Comparison of ENCODE assay signal across 8 cellular contexts in genomic region chr7:128454808-128455555, GRCh38. TPM values are rescaled to one million over a fixed set of nuclear protein-coding genes. Genes with fewer than 3 reads are reported as not detected.
A peak's percentile ranks its signal among the peaks of the same experiment; 100 is the strongest.
DNase-seq lines count a peak whose midpoint lies in the region; ATAC-seq and TF ChIP-seq lines count a peak whose summit lies in the region.

No MANE protein-coding gene starts in this region.

- no peak for ATAC-seq in HG03521 (IDR thresholded peaks at IDR 0.05; ENCODE audit: unreplicated experiment)

- no peaks in the 10 kb centered on the region for H3K9me3 Mint-ChIP-seq in activated naive CD8-positive, alpha-beta T cell treated with anti-CD3 and anti-CD28 coated beads for 36 hours

- peak overlapping the region; percentile 97; the same call in 1 of the 2 replicates for H3K9ac ChIP-seq in HUES48 (ENCODE audit: low read depth, low read length)

- TF ChIP-seq CTCF in AG04449 (IDR thresholded peaks at IDR 0.05; ENCODE audit: insufficient read depth, low read length, missing control alignments): no peak

- H3K4me1 Mint-ChIP-seq in activated naive CD8-positive, alpha-beta T cell treated with anti-CD3 and anti-CD28 coated beads for 36 hours: peaks cover 68% of the 10 kb centered on the region

- peaks cover 37% of the 10 kb centered on the region for H3K36me3 Mint-ChIP-seq in activated naive CD8-positive, alpha-beta T cell treated with anti-CD3 and anti-CD28 coated beads for 36 hours

- H3K4me1 ChIP-seq in HUES48 (ENCODE audit: control insufficient read depth, insufficient read depth, low read length): peaks cover 34% of the 10 kb centered on the region

- DNase-seq in AG04449 (ENCODE audit: low read depth, low spot score) (no peak), substantia nigra (lab: John Stamatoyannopoulos, UW) (peak in 1 of 49 donors; percentile 50), mesenteric fat pad (ENCODE audit: low spot score) (no peak), NCI-H2081 (lab: John Stamatoyannopoulos, UW) (no peak)
- no peak for DNase-seq in activated naive CD8-positive, alpha-beta T cell treated with anti-CD3 and anti-CD28 coated beads for 36 hours

- CTCF ChIA-PET in AG04449 (lab: Yijun Ruan, JAX): interaction anchor here (0.9 to 7.8 kb wide), 7 partner anchors 14 to 107 kb away, joined by 3 to 275 read pairs (median 5); no protein-coding TSS in a partner anchor

- peaks cover 16% of the 10 kb centered on the region for H3K27me3 Mint-ChIP-seq in activated naive CD8-positive, alpha-beta T cell treated with anti-CD3 and anti-CD28 coated beads for 36 hours

- H3K27me3 ChIP-seq in HUES48 (ENCODE audit: control insufficient read depth, insufficient read depth, low read length): no peaks in the 10 kb centered on the region

- peak overlapping the region; percentile 96 for H3K4me3 Mint-ChIP-seq in activated naive CD8-positive, alpha-beta T cell treated with anti-CD3 and anti-CD28 coated beads for 36 hours

- H3K36me3 ChIP-seq in HUES48 (ENCODE audit: control insufficient read depth, insufficient read depth, low read length): peaks cover 21% of the 10 kb centered on the region

- peak overlapping the region; percentile 98 for H3K27ac Mint-ChIP-seq in activated naive CD8-positive, alpha-beta T cell treated with anti-CD3 and anti-CD28 coated beads for 36 hours

- H3K4me3 ChIP-seq in AG04449 (ENCODE audit: low read depth, low read length) (peak overlapping the region; percentile 99), HUES48 (ENCODE audit: low read depth, low read length) (peak overlapping the region; percentile 100), iPS-18c (ENCODE audit: insufficient read depth, low read depth, low read length) (peak overlapping the region; percentile 99)

- H3K9me3 ChIP-seq in HUES48 (ENCODE audit: control insufficient read depth, insufficient read depth, low read length) (no peaks in the 10 kb centered on the region), iPS-18c (ENCODE audit: control insufficient read depth, insufficient read depth, low read length) (peaks cover 2% of the 10 kb centered on the region)

- POLR2A ChIA-PET in AG04449 (lab: Yijun Ruan, JAX): interaction anchor here (0.6 to 1.4 kb wide), 7 partner anchors 11 to 111 kb away, joined by 3 to 6 read pairs (median 3); partner anchors contain the start of genes IMPDH1 and RBM28

- H3K27ac ChIP-seq in HUES48 (ENCODE audit: low read depth, low read length) (peak overlapping the region; percentile 97), substantia nigra (ENCODE audit: low read depth, low read length, poor library complexity, severe bottlenecking) (peak overlapping the region; percentile 69)

RNA-seq across cellular contexts. Expression of gene HILPDA, which starts 0.7 kb away (rescaled TPM):
- total RNA-seq in activated naive CD8-positive, alpha-beta T cell treated with anti-CD3 and anti-CD28 coated beads for 36 hours: 10 to 100 TPM; 72.3 to 72.8 TPM
- 31.1 TPM for total RNA-seq in mesenteric fat pad

RNA-seq across cellular contexts. Expression of gene METTL2B, which starts 21.6 kb away (rescaled TPM):
- 10 to 100 TPM; 57.3 to 59.8 TPM for total RNA-seq in activated naive CD8-positive, alpha-beta T cell treated with anti-CD3 and anti-CD28 coated beads for 36 hours
- 26.6 TPM for total RNA-seq in mesenteric fat pad

RNA-seq across cellular contexts. Expression of gene IMPDH1, which starts 45.2 kb away (rescaled TPM):
- 10 to 100 TPM; 71.0 to 73.9 TPM for total RNA-seq in activated naive CD8-positive, alpha-beta T cell treated with anti-CD3 and anti-CD28 coated beads for 36 hours
- 146 TPM for total RNA-seq in mesenteric fat pad
